In genomic region chr6:117906905-117907599, GRCh38 we compare ENCODE assay signal across 9 cellular contexts. TPM values are rescaled to one million over a fixed set of nuclear protein-coding genes. Genes with fewer than 3 reads are reported as not detected.
A peak's percentile ranks its signal among the peaks of the same experiment; 100 is the strongest.
DNase-seq lines count a peak whose midpoint lies in the region; ATAC-seq lines count a peak whose summit lies in the region.
"Had no signal": no experiment of that assay in that cellular context is flagged by ENCODE, and none has a peak within 500 bp of the region (broad histone marks: within the 10 kb centered on the region; RNA-seq: fewer than 3 reads in every experiment).

TSS of gene SLC35F1 (plus strand) at chr6:117907264.

- in situ Hi-C loops in SK-MEL-5 (cut with HindIII; ENCODE audit: low pct_unique_long_range_greater_than_20kb, low sequenced_read_pairs): no loop called here

- no peaks in the 10 kb centered on the region for H3K27me3 ChIP-seq in layer of hippocampus (ENCODE audit: control insufficient read depth, insufficient read depth, low read length)

- ATAC-seq in GM19328 (IDR thresholded peaks at IDR 0.05; ENCODE audit: unreplicated experiment) (peak; percentile 49), HG03432 (IDR thresholded peaks at IDR 0.05; ENCODE audit: unreplicated experiment) (peak; percentile 71)

- peak within 1 kb of the TSS; percentile 16 for H3K27ac ChIP-seq in layer of hippocampus (ENCODE audit: low read depth, low read length)

- DNase-seq in COR-L47 (lab: John Stamatoyannopoulos, UW): peak; percentile 17
- DNase-seq in SK-MEL-5 (ENCODE audit: low read depth, low spot score): peak; percentile 46
- peak; percentile 44 for DNase-seq in cerebellum (ENCODE audit: low spot score)
- peak; percentile 47 for DNase-seq in stimulated activated CD4-positive, alpha-beta T cell treated with anti-CD3 and anti-CD28 coated beads, Interleukin-4, amount 100 ng/mL, for 1 hour
- no peak for DNase-seq in amniotic stem cell (lab: John Stamatoyannopoulos, UW)

RNA-seq across cellular contexts. Expression of gene SLC35F1, which starts in this region (rescaled TPM):
- 2.5 and 2.6 TPM in 2 replicates for total RNA-seq in SK-MEL-5 (2014; rRNA removed; shearing (Covaris generic))
- 4.1 and 4.8 TPM in 2 replicates for polyA plus RNA-seq in SK-MEL-5 (2015; cell fraction: cytosol; rRNA removed)
- polyA plus RNA-seq in SK-MEL-5 (2015; cell fraction: nucleus; rRNA removed): 0.44 and 1.7 TPM in 2 replicates
- 49.6 TPM for total RNA-seq in cerebellum
- total RNA-seq: activated CD8-positive, alpha-beta memory T cell treated with anti-CD3 and anti-CD28 coated beads for 36 hours had no signal

Comparison
In these comparisons a context has a peak if more than half of its experiments do, and no peak if none do; other contexts are left out.
1. RNA of gene SLC35F1 (total RNA-seq): 49.6 TPM in cerebellum (single experiment); 2.5 to 2.6 TPM in SK-MEL-5; every median in the first group is over 10 times any median in the second.